18 cellular contexts compared by ENCODE assay signal in genomic region chr4:16261313-16261878, GRCh38.
"Had no signal": no experiment of that assay in that cellular context is flagged by ENCODE, and none has a peak within 500 bp of the region (broad histone marks: within the 10 kb centered on the region; RNA-seq: fewer than 3 reads in every experiment).

No MANE protein-coding gene starts in this region.

- H3K9me3 ChIP-seq: neutrophil, tibial artery had no signal

- DNase-seq: activated CD4-positive, alpha-beta T cell treated with anti-CD3 and anti-CD28 coated beads, Interleukin-2, amount 10 ng/mL, durations not matched to agents 24 days and 14 days; activated CD4-positive, CD25-positive, alpha-beta regulatory T cell; caudate nucleus; foreskin melanocyte; glutamatergic neuron; hippocampal formation; left cardiac atrium; mesendoderm; stimulated activated CD4-positive, alpha-beta T cell treated with anti-CD3 and anti-CD28 coated beads, Interleukin-4, amount 100 ng/mL, for 4 hours; substantia nigra; T-helper 9 cell; tibial artery had no signal

- H3K27ac Mint-ChIP-seq: activated CD4-positive, alpha-beta T cell treated with anti-CD3 and anti-CD28 coated beads, Interleukin-2, amount 10 ng/mL, durations not matched to agents 24 days and 14 days; stimulated activated memory B cell treated with anti-CD40 and anti-IgM and Interleukin-4, amounts not matched to agents 10 μg/mL and 1 μg/mL and 100 μg/mL, for 72 hours had no signal

- ATAC-seq: left cardiac atrium; naive thymus-derived CD8-positive, alpha-beta T cell; sciatic nerve; stimulated activated memory B cell treated with anti-CD40 and anti-IgM and Interleukin-4, amounts not matched to agents 10 μg/mL and 1 μg/mL and 100 μg/mL, for 72 hours had no signal

- H3K27me3 ChIP-seq: neutrophil, tibial artery had no signal

- H3K27ac ChIP-seq: neutrophil, tibial artery had no signal

- H3K36me3 ChIP-seq: neutrophil had no signal

- H3K4me2 ChIP-seq: smooth muscle cell had no signal

- H3K9me3 Mint-ChIP-seq: brain; naive thymus-derived CD8-positive, alpha-beta T cell; stimulated activated memory B cell treated with anti-CD40 and anti-IgM and Interleukin-4, amounts not matched to agents 10 μg/mL and 1 μg/mL and 100 μg/mL, for 72 hours had no signal

- H3K4me3 ChIP-seq: smooth muscle cell, tibial artery had no signal

- H3K27me3 Mint-ChIP-seq: activated CD4-positive, alpha-beta T cell treated with anti-CD3 and anti-CD28 coated beads, Interleukin-2, amount 10 ng/mL, durations not matched to agents 24 days and 14 days; brain; naive thymus-derived CD8-positive, alpha-beta T cell; stimulated activated memory B cell treated with anti-CD40 and anti-IgM and Interleukin-4, amounts not matched to agents 10 μg/mL and 1 μg/mL and 100 μg/mL, for 72 hours had no signal

- H3K4me1 ChIP-seq: tibial artery had no signal

- H3K4me3 Mint-ChIP-seq: activated CD4-positive, alpha-beta T cell treated with anti-CD3 and anti-CD28 coated beads, Interleukin-2, amount 10 ng/mL, durations not matched to agents 24 days and 14 days; brain; naive thymus-derived CD8-positive, alpha-beta T cell; stimulated activated memory B cell treated with anti-CD40 and anti-IgM and Interleukin-4, amounts not matched to agents 10 μg/mL and 1 μg/mL and 100 μg/mL, for 72 hours had no signal
